In the genomic region with DNA sequence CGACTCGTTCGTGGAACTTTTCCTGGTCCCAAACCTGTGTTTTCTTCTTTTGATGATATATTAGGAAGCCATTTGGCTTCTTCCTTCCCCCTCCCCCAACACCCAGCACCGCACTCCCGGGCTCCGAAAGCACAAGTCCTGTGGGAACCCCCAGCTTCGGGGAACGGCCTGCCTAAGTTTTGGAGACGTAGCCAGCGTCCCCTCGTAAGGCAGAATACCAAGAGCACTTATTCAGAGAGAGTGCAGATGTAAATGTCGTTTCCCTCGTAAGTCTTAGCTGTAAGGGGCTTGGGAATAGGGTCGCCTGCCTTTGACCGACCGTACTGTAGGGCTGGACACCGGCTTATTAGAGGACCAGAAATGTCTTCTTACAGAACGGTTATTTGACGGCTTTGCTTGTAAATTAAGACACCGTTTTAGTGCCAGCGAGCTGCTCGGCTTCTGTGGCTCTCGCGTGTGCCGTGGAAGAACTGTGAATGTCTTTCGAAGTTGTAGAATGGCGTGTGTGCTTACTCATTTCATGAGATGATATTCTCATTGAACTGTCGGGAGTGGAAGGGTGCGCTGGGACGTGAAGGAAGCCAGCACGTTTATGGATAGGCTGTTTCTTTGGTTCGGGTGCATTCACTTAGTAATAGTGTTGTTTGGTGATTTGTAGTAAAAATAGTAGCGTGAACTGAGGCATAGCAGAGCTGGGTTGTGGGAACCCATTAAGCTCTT, we compare ENCODE assay signal across 14 cellular contexts. TPM values are rescaled to one million over a fixed set of nuclear protein-coding genes. Genes with fewer than 3 reads are reported as not detected.
A peak's percentile ranks its signal among the peaks of the same experiment; 100 is the strongest.
DNase-seq lines count a peak whose midpoint lies in the region; ATAC-seq and TF ChIP-seq lines count a peak whose summit lies in the region.
"Not testable (repeated sequence)": the region's sequence is repeated elsewhere in the genome, so short reads cannot be mapped to it uniquely, and the experiment has no call there.
"Had no signal": no experiment of that assay in that cellular context is flagged by ENCODE, and none has a peak within 500 bp of the region (broad histone marks: within the 10 kb centered on the region; RNA-seq: fewer than 3 reads in every experiment).

No MANE protein-coding gene starts in this region.

- peaks cover 29% of the 10 kb centered on the region for H3K27me3 Mint-ChIP-seq in activated CD8-positive, alpha-beta memory T cell treated with anti-CD3 and anti-CD28 coated beads, Interleukin-2, amount 10 ng/mL, durations not matched to agents 7 days and 5 days

- peaks cover 36 to 59% (median 55%) of the 10 kb centered on the region in 11 experiments for H3K27me3 ChIP-seq in BLaER1 treated with 17β-estradiol and CSF1 and Interleukin-3, amounts not matched to agents 10 nM and 100 nM
- H3K27me3 ChIP-seq in ascending aorta: not testable (repeated sequence)
- H3K27me3 ChIP-seq in mononuclear cell (ENCODE audit: insufficient read depth, low read length) (peaks cover 44% of the 10 kb centered on the region), thymus (ENCODE audit: control insufficient read depth, insufficient read depth) (peaks cover 24% of the 10 kb centered on the region)

- not testable (repeated sequence) for H3K4me1 Mint-ChIP-seq in activated CD8-positive, alpha-beta memory T cell treated with anti-CD3 and anti-CD28 coated beads, Interleukin-2, amount 10 ng/mL, durations not matched to agents 7 days and 5 days

- H3K4me3 Mint-ChIP-seq in activated CD8-positive, alpha-beta memory T cell treated with anti-CD3 and anti-CD28 coated beads, Interleukin-2, amount 10 ng/mL, durations not matched to agents 7 days and 5 days: peak overlapping the region; percentile 0

- not testable (repeated sequence) for H3K36me3 ChIP-seq in BLaER1 treated with 17β-estradiol and CSF1 and Interleukin-3, amounts not matched to agents 10 nM and 100 nM; ascending aorta; thymus (ENCODE audit: control insufficient read depth, insufficient read depth)

- H4K20me1 ChIP-seq in BLaER1 treated with 17β-estradiol and CSF1 and Interleukin-3, amounts not matched to agents 10 nM and 100 nM: peaks cover 0 to 25% (median 15%) of the 10 kb centered on the region in 11 experiments; a peak in 14 of 22 replicates

- H3K27ac ChIP-seq in BLaER1 treated with 17β-estradiol and CSF1 and Interleukin-3, amounts not matched to agents 10 nM and 100 nM: peak overlapping the region; percentile 70 to 88 (median 80)
- peak overlapping the region; percentile 90 to 94 for H3K27ac ChIP-seq in ascending aorta
- H3K27ac ChIP-seq in thymus (ENCODE audit: low read depth): not testable (repeated sequence)

- peak overlapping the region; percentile 74 to 88 (median 78) for H3K4me2 ChIP-seq in BLaER1 treated with 17β-estradiol and CSF1 and Interleukin-3, amounts not matched to agents 10 nM and 100 nM

- intact Hi-C loops in ascending aorta (cut with DNase I); sciatic nerve (cut with DNase I): not testable (repeated sequence)

- not testable (repeated sequence) for H3K36me3 Mint-ChIP-seq in activated CD8-positive, alpha-beta memory T cell treated with anti-CD3 and anti-CD28 coated beads, Interleukin-2, amount 10 ng/mL, durations not matched to agents 7 days and 5 days

- TF ChIP-seq CTCF in ascending aorta (IDR thresholded peaks at IDR 0.05); fibroblast of pulmonary artery (IDR thresholded peaks at IDR 0.05; ENCODE audit: low read length, missing control alignments): not testable (repeated sequence)

- WGBS in thymus: 8% methylated on average over 33 of the region's 33 CpGs

- H3K27ac Mint-ChIP-seq in activated CD8-positive, alpha-beta memory T cell treated with anti-CD3 and anti-CD28 coated beads, Interleukin-2, amount 10 ng/mL, durations not matched to agents 7 days and 5 days: peak overlapping the region; percentile 15

- peaks cover 0 to 14% (median 5%) of the 10 kb centered on the region in 11 experiments; a peak in 13 of 22 replicates for H3K9me3 ChIP-seq in BLaER1 treated with 17β-estradiol and CSF1 and Interleukin-3, amounts not matched to agents 10 nM and 100 nM (replicated peaks in 1 of 11)
- not testable (repeated sequence) for H3K9me3 ChIP-seq in ascending aorta; mononuclear cell (ENCODE audit: low read depth, low read length); thymus (ENCODE audit: control insufficient read depth)

- peak overlapping the region; percentile 67 to 76 (median 72) for H3K4me3 ChIP-seq in BLaER1 treated with 17β-estradiol and CSF1 and Interleukin-3, amounts not matched to agents 10 nM and 100 nM
- H3K4me3 ChIP-seq in Jurkat, Clone E6-1 (ENCODE audit: low read length): peak overlapping the region; percentile 71
- peak overlapping the region; percentile 60 to 78 for H3K4me3 ChIP-seq in ascending aorta
- H3K4me3 ChIP-seq in fibroblast of pulmonary artery (replicated peaks; ENCODE audit: low read depth, low read length): peak overlapping the region; percentile 10
- H3K4me3 ChIP-seq in mononuclear cell (ENCODE audit: low read length): peak overlapping the region; percentile 25
- peak overlapping the region; percentile 17 for H3K4me3 ChIP-seq in thymus (ENCODE audit: low read length)

- H3K4me1 ChIP-seq in BLaER1 treated with 17β-estradiol and CSF1 and Interleukin-3, amounts not matched to agents 10 nM and 100 nM: peaks cover 3 to 15% (median 11%) of the 10 kb centered on the region in 10 experiments; a peak in 11 of 20 replicates
- not testable (repeated sequence) for H3K4me1 ChIP-seq in ascending aorta; mononuclear cell (ENCODE audit: insufficient read depth, low read length); thymus (ENCODE audit: control insufficient read depth, insufficient read depth, low read length)

- CTCF ChIA-PET in activated CD8-positive, alpha-beta memory T cell treated with anti-CD3 and anti-CD28 coated beads, Interleukin-2, amount 10 ng/mL, durations not matched to agents 7 days and 5 days (lab: Charles Lee): not testable (repeated sequence)

- ATAC-seq in activated CD8-positive, alpha-beta memory T cell treated with anti-CD3 and anti-CD28 coated beads, Interleukin-2, amount 10 ng/mL, durations not matched to agents 7 days and 5 days: not testable (repeated sequence)
- peak; percentile 14 for ATAC-seq in sciatic nerve

- peak overlapping the region; percentile 79 to 87 (median 85) for H3K9ac ChIP-seq in BLaER1 treated with 17β-estradiol and CSF1 and Interleukin-3, amounts not matched to agents 10 nM and 100 nM

- DNase-seq in Jurkat, Clone E6-1 (ENCODE audit: low read depth, low spot score); activated CD8-positive, alpha-beta memory T cell treated with anti-CD3 and anti-CD28 coated beads, Interleukin-2, amount 10 ng/mL, durations not matched to agents 7 days and 5 days; ascending aorta (ENCODE audit: low spot score in 2 of 2); fibroblast of pulmonary artery (ENCODE audit: low read depth); sciatic nerve (ENCODE audit: low spot score): not testable (repeated sequence)

- not testable (repeated sequence) for H3K9me3 Mint-ChIP-seq in activated CD8-positive, alpha-beta memory T cell treated with anti-CD3 and anti-CD28 coated beads, Interleukin-2, amount 10 ng/mL, durations not matched to agents 7 days and 5 days (ENCODE audit: low read depth)

RNA-seq across cellular contexts. Expression of gene CCT8L2, which starts 10.3 kb away (rescaled TPM):
- polyA plus RNA-seq in Jurkat, Clone E6-1 (2012; ENCODE audit: insufficient read depth, insufficient read length): not detected
- total RNA-seq in activated CD8-positive, alpha-beta memory T cell treated with anti-CD3 and anti-CD28 coated beads, Interleukin-2, amount 10 ng/mL, durations not matched to agents 7 days and 5 days: not detected
- total RNA-seq in ascending aorta (not detected), mononuclear cell (not detected), sciatic nerve (not detected)
- polyA plus RNA-seq in thymus: 0.02 TPM
- total RNA-seq: cardiac muscle cell, H7, LHCN-M2, osteoblast, Peyer's patch, transverse colon had no signal
- polyA plus RNA-seq: cardiac muscle cell had no signal

Comparison
In these comparisons a context has a peak if more than half of its experiments do, and no peak if none do; other contexts are left out.
1. H3K4me3 ChIP-seq: peak in every context shown above with its lines; median percentile 72 in BLaER1 treated with 17β-estradiol and CSF1 and Interleukin-3, amounts not matched to agents 10 nM and 100 nM; 71 in Jurkat, Clone E6-1; 69 in ascending aorta; 25 in mononuclear cell; 17 in thymus; 10 in fibroblast of pulmonary artery.